ENCODE assay signal across 8 cellular contexts in the genomic region with DNA sequence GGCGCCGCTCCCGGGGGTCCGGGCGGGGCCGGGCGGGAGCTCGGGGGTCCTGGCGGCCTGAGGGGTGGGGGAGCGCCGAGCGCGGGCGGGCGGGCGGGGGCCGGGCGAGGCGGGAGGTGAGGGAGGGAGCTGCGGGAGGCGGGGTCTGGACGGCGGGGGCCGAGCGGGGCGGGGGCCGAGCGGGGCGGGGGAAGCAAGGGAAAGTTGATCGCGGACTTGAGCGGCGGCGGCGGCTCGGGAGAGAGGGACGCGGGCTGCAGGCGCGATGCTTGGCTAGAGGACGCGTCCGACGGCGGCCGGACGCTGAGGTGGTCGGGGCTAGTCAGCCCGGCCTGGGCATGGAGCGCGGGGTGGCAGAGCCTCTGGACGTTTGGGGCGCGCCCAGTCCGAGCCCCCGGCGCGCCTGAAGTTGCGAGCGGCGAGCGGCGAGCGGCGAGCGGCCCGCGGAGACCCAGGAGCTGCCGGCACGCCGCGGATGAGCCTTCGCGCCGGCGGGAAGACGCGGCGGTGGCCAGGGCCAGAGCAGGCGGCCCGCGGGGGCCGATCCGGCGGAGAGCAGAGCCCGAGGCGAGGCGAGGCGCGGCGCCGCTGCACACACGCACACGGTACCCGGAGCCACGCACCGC. TPM values are rescaled to one million over a fixed set of nuclear protein-coding genes. Genes with fewer than 3 reads are reported as not detected.
DNase-seq lines count a peak whose midpoint lies in the region; ATAC-seq lines count a peak whose summit lies in the region.

A gene (plus strand): TSS at position 207 of the 626 bp plus-strand sequence. CDS start 42,912 bp downstream, outside the sequence.

- peak within 1 kb of the TSS; percentile 14; the same call in 1 of the 2 replicates for H3K4me3 ChIP-seq in GM23248

- H2AFZ ChIP-seq in GM23248 = no peak within 1 kb of the TSS

- peaks cover 5 to 6% of the 10 kb centered on the region in 2 donors for H3K4me1 Mint-ChIP-seq in natural killer cell treated with Interleukin-12 subunit alpha and Interleukin-12 subunit beta and Interleukin-15 and Interleukin-18, amount 100 ng/mL, for 72 hours (ENCODE audit: low read depth in 2 of 2)

- no peaks in the 10 kb centered on the region for H3K9me3 ChIP-seq in GM23248 (ENCODE audit: low read depth)

- ATAC-seq in natural killer cell treated with Interleukin-12 subunit alpha and Interleukin-12 subunit beta and Interleukin-15 and Interleukin-18, amount 100 ng/mL, for 72 hours = peak; percentile 32 to 41
- ATAC-seq in HG02642 (IDR thresholded peaks at IDR 0.05; ENCODE audit: poor library complexity, unreplicated experiment) = no peak
- no peak for ATAC-seq in GM18520 (IDR thresholded peaks at IDR 0.05; ENCODE audit: unreplicated experiment)
- ATAC-seq in HG03460 (IDR thresholded peaks at IDR 0.05; ENCODE audit: unreplicated experiment) = no peak

- no peaks in the 10 kb centered on the region for H3K36me3 ChIP-seq in GM23248 (ENCODE audit: low read depth)

- H3K27me3 ChIP-seq in GM23248 (replicated peaks; ENCODE audit: insufficient read depth) = peaks cover 87% of the 10 kb centered on the region

- in situ Hi-C loops in GM23248 (cut with MboI) = no loop called here

- DNase-seq in GM23248 = peak; percentile 38
- peak; percentile 68 for DNase-seq in NCI-H510A (lab: John Stamatoyannopoulos, UW)
- peak; percentile 81 for DNase-seq in ecto neural progenitor cell (ENCODE audit: low spot score)
- no peak for DNase-seq in natural killer cell treated with Interleukin-12 subunit alpha and Interleukin-12 subunit beta and Interleukin-15 and Interleukin-18, amount 100 ng/mL, for 72 hours (ENCODE audit: low spot score)
- DNase-seq in RPMI8226 = no peak

- no peak within 1 kb of the TSS for H3K9ac ChIP-seq in GM23248

- H3K27ac ChIP-seq in GM23248 = no peak within 1 kb of the TSS

- H3K4me3 Mint-ChIP-seq in natural killer cell treated with Interleukin-12 subunit alpha and Interleukin-12 subunit beta and Interleukin-15 and Interleukin-18, amount 100 ng/mL, for 72 hours = peak within 1 kb of the TSS; percentile 36

- H3K36me3 Mint-ChIP-seq in natural killer cell treated with Interleukin-12 subunit alpha and Interleukin-12 subunit beta and Interleukin-15 and Interleukin-18, amount 100 ng/mL, for 72 hours = no peaks in the 10 kb centered on the region

- no peaks in the 10 kb centered on the region for H3K4me1 ChIP-seq in GM23248 (ENCODE audit: insufficient read depth)

- no peaks in the 10 kb centered on the region for H3K79me2 ChIP-seq in GM23248 (ENCODE audit: insufficient read depth)

- no peak within 1 kb of the TSS for H3K27ac Mint-ChIP-seq in natural killer cell treated with Interleukin-12 subunit alpha and Interleukin-12 subunit beta and Interleukin-15 and Interleukin-18, amount 100 ng/mL, for 72 hours

- no peaks in the 10 kb centered on the region for H3K9me2 ChIP-seq in GM23248 (ENCODE audit: insufficient read depth)

- 1 to 2% methylated on average over 18 to 42 of the region's 97 CpGs for WGBS in GM23248 (ENCODE audit: low coverage in 1 of 2, low lambda C conversion rate in 2 of 2, missing lambda C conversion rate in 2 of 2), 2 experiments

- peak within 1 kb of the TSS; percentile 12 for H3K4me2 ChIP-seq in GM23248 (ENCODE audit: unreplicated experiment)

- no peaks in the 10 kb centered on the region for H3F3A ChIP-seq in GM23248 (ENCODE audit: insufficient read depth)

- no peaks in the 10 kb centered on the region for H3K9me3 Mint-ChIP-seq in natural killer cell treated with Interleukin-12 subunit alpha and Interleukin-12 subunit beta and Interleukin-15 and Interleukin-18, amount 100 ng/mL, for 72 hours

- H4K20me1 ChIP-seq in GM23248 (ENCODE audit: insufficient read depth) = no peaks in the 10 kb centered on the region

- H3K27me3 Mint-ChIP-seq in natural killer cell treated with Interleukin-12 subunit alpha and Interleukin-12 subunit beta and Interleukin-15 and Interleukin-18, amount 100 ng/mL, for 72 hours = peaks cover 46 to 53% of the 10 kb centered on the region in 2 donors

RNA-seq across cellular contexts. Expression of the gene that starts here (rescaled TPM):
- 0.38 TPM in 1 of 2 replicates, not detected in the other for total RNA-seq in GM23248 (2014; rRNA removed; shearing (Covaris generic))
- polyA plus RNA-seq in GM23248 (2016; fragmentation: Nextera tagmentation; extraction: Ambion mirVana) = 0.08 and 0.09 TPM in 2 replicates
- under 1 TPM in 1 of 2 donors, not detected in 1; 0.06 TPM for total RNA-seq in natural killer cell treated with Interleukin-12 subunit alpha and Interleukin-12 subunit beta and Interleukin-15 and Interleukin-18, amount 100 ng/mL, for 72 hours

Comparison
In these comparisons a context has a peak if more than half of its experiments do, and no peak if none do; other contexts are left out.
1. Peak in DNase-seq, H3K4me3 ChIP-seq and H3K4me2 ChIP-seq in GM23248; RNA of the gene not detected or under 1 TPM.
2. Peak in ATAC-seq in natural killer cell treated with Interleukin-12 subunit alpha and Interleukin-12 subunit beta and Interleukin-15 and Interleukin-18, amount 100 ng/mL, for 72 hours; RNA of the gene not detected or under 1 TPM.
3. DNase-seq: peak in NCI-H510A (single experiment) and ecto neural progenitor cell (single experiment); none in natural killer cell treated with Interleukin-12 subunit alpha and Interleukin-12 subunit beta and Interleukin-15 and Interleukin-18, amount 100 ng/mL, for 72 hours (single experiment) and RPMI8226 (single experiment).